8 cellular contexts compared by ENCODE assay signal in genomic region chr15:58934114-58934447, GRCh38. TPM values are rescaled to one million over a fixed set of nuclear protein-coding genes. Genes with fewer than 3 reads are reported as not detected.
DNase-seq lines count a peak whose midpoint lies in the region; ATAC-seq and TF ChIP-seq lines count a peak whose summit lies in the region.

No MANE protein-coding gene starts in this region.

- peak overlapping the region; percentile 70 for H3K4me3 ChIP-seq in H7 (ENCODE audit: insufficient read depth, low read depth, low read length)
- H3K4me3 ChIP-seq in left ventricle myocardium inferior: peak overlapping the region; percentile 92
- H3K4me3 ChIP-seq in skeletal muscle cell (ENCODE audit: low read depth, low read length): peak overlapping the region; percentile 86

- H3K4me3 Mint-ChIP-seq in activated B cell treated with CpG ODN at 0.5 μM for 24 hours: peak overlapping the region; percentile 99

- TF ChIP-seq CTCF in activated B cell treated with CpG ODN at 0.5 μM for 24 hours (IDR thresholded peaks at IDR 0.05): no peak
- TF ChIP-seq CTCF in left ventricle myocardium inferior (IDR thresholded peaks at IDR 0.05; ENCODE audit: borderline replicate concordance): no peak

- no peaks in the 10 kb centered on the region for H3K27me3 Mint-ChIP-seq in activated B cell treated with CpG ODN at 0.5 μM for 24 hours

- no peaks in the 10 kb centered on the region for H3K27me3 ChIP-seq in H7 (ENCODE audit: control insufficient read depth, insufficient read depth, low read length)
- H3K27me3 ChIP-seq in left ventricle myocardium inferior (ENCODE audit: low read depth): no peaks in the 10 kb centered on the region

- no peak for ATAC-seq in activated B cell treated with CpG ODN at 0.5 μM for 24 hours (ENCODE audit: low read depth)

- H3K9me3 ChIP-seq in left ventricle myocardium inferior (replicated peaks): no peaks in the 10 kb centered on the region

- H3K4me1 ChIP-seq in left ventricle myocardium inferior: peaks cover 50% of the 10 kb centered on the region

- H3K27ac Mint-ChIP-seq in activated B cell treated with CpG ODN at 0.5 μM for 24 hours: peak overlapping the region; percentile 98

- CTCF ChIA-PET in activated B cell treated with CpG ODN at 0.5 μM for 24 hours (lab: Charles Lee): interaction anchor here (1.0 to 1.1 kb wide), 2 partner anchors 46 to 567 kb away, joined by 3 read pairs; no protein-coding TSS in a partner anchor

- H3K36me3 ChIP-seq in H7 (replicated peaks; ENCODE audit: control insufficient read depth, insufficient read depth, low read length): no peaks in the 10 kb centered on the region; the same call in 1 of the 2 replicates
- peaks cover 5% of the 10 kb centered on the region for H3K36me3 ChIP-seq in left ventricle myocardium inferior

- peaks cover 29% of the 10 kb centered on the region for H3K4me1 Mint-ChIP-seq in activated B cell treated with CpG ODN at 0.5 μM for 24 hours

- intact Hi-C loops in activated B cell treated with CpG ODN at 0.5 μM for 24 hours (cut with micrococcal nuclease): loop anchor here (5.0 kb wide), 2 partner anchors 313 to 1543 kb away; partner anchors contain the start of gene ICE2
- intact Hi-C loops in left ventricle myocardium inferior (cut with micrococcal nuclease): no loop called here

- DNase-seq in H7 (peak; percentile 26), activated B cell treated with CpG ODN at 0.5 μM for 24 hours (no peak), left ventricle myocardium inferior (no peak), skeletal muscle cell (ENCODE audit: low read depth) (no peak), cortex of kidney (lab: John Stamatoyannopoulos, UW) (no peak), NCI-H2171 (lab: John Stamatoyannopoulos, UW) (no peak)
- no peak for DNase-seq in stimulated activated CD4-positive, alpha-beta T cell treated with anti-CD3 and anti-CD28 coated beads, Interleukin-4, amount 100 ng/mL, for 1 hour
- no peak for DNase-seq in activated effector memory CD4-positive, alpha-beta T cell treated with anti-CD3 and anti-CD28 coated beads, Interleukin-2, amount 50 U/mL, for 16 hours

- peak overlapping the region; percentile 100 for H3K27ac ChIP-seq in left ventricle myocardium inferior (replicated peaks)

- peaks cover 15% of the 10 kb centered on the region for H3K36me3 Mint-ChIP-seq in activated B cell treated with CpG ODN at 0.5 μM for 24 hours (ENCODE audit: low read depth)

- H3K9me3 Mint-ChIP-seq in activated B cell treated with CpG ODN at 0.5 μM for 24 hours: no peaks in the 10 kb centered on the region

- POLR2A ChIA-PET in activated B cell treated with CpG ODN at 0.5 μM for 24 hours (lab: Charles Lee): interaction anchor here (1.4 to 3.1 kb wide), 3 partner anchors 163 to 583 kb away, joined by 3 to 15 read pairs (median 3); partner anchors contain the start of genes ADAM10 and MINDY2

RNA-seq across cellular contexts. Expression of gene SLTM, which starts 0.6 kb away (rescaled TPM):
- 56.4 and 69.7 TPM in 2 replicates for total RNA-seq in H7 (2014; rRNA removed; shearing (Covaris generic))
- total RNA-seq in activated B cell treated with CpG ODN at 0.5 μM for 24 hours (124 and 159 TPM in 2 replicates), left ventricle myocardium inferior (47.8 TPM)

RNA-seq across cellular contexts. Expression of gene RNF111, which starts 53.4 kb away (rescaled TPM):
- 13.8 and 19.0 TPM in 2 replicates for total RNA-seq in H7 (2014; rRNA removed; shearing (Covaris generic))
- total RNA-seq in activated B cell treated with CpG ODN at 0.5 μM for 24 hours (52.5 and 55.8 TPM in 2 replicates), left ventricle myocardium inferior (20.3 TPM)
